26 cellular contexts compared by ENCODE assay signal in the genomic region with DNA sequence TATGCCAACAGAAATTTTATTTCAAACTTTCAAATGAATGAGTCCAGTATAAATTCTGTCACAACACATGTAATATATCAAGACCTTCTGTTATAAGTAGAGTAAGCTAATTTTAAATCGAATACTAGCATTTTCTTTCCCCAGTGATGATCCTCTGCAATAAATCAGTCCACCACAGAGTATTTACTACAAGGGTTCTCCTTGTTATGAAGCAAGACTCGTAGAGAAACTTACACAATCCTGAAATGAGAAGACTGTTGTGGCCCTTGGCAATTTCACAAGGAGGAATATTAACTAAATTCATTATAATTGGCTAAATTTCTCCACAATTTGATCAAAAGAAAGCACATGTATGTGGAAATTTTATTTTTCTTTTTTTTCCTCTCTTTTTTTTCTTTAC.
DNase-seq lines count a peak whose midpoint lies in the region; ATAC-seq and TF ChIP-seq lines count a peak whose summit lies in the region.
"Had no signal": no experiment of that assay in that cellular context is flagged by ENCODE, and none has a peak within 500 bp of the region (broad histone marks: within the 10 kb centered on the region; RNA-seq: fewer than 3 reads in every experiment).

No MANE protein-coding gene starts in this region.

- no peaks in the 10 kb centered on the region for H3K4me1 ChIP-seq in upper lobe of left lung
- H3K4me1 ChIP-seq: A549, HAP-1, Peyer's patch, SJSA1 had no signal

- intact Hi-C loops in posterior cingulate gyrus (cut with DNase I), result no loop called here

- H3K9me3 ChIP-seq in upper lobe of left lung, result no peaks in the 10 kb centered on the region
- H3K9me3 ChIP-seq: A549; BLaER1 treated with 17β-estradiol and CSF1 and Interleukin-3, amounts not matched to agents 10 nM and 100 nM; HAP-1; Peyer's patch; SJSA1 had no signal

- H3K36me3 ChIP-seq in BJ (ENCODE audit: control insufficient read depth, insufficient read depth, low read length) (no peaks in the 10 kb centered on the region), upper lobe of left lung (no peaks in the 10 kb centered on the region)
- H3K36me3 ChIP-seq: BLaER1 treated with 17β-estradiol and CSF1 and Interleukin-3, amounts not matched to agents 10 nM and 100 nM; HAP-1; Peyer's patch; SJSA1 had no signal

- WGBS in upper lobe of left lung, 2 donors, result 52 to 53% methylated on average over 2 of the region's 2 CpGs

- ATAC-seq in upper lobe of left lung (ENCODE audit: low FRiP score in 2 of 2), result no peak
- ATAC-seq: A549, GM23338, HepG2, K562, T-helper 17 cell had no signal

- DNase-seq in AG09309 (ENCODE audit: low read depth) (peak; percentile 3), BJ (ENCODE audit: low read depth) (peak; percentile 3), NOMO-1 treated with dmso at 0.1 percent for 144 hours (lab: John Stamatoyannopoulos, UW; ENCODE audit: unreplicated experiment) (peak; percentile 39), fibroblast of mammary gland (ENCODE audit: low read depth) (peak; percentile 19), upper lobe of left lung (no peak), posterior cingulate gyrus (no peak)
- DNase-seq in stimulated activated CD4-positive, alpha-beta T cell treated with anti-CD3 and anti-CD28 coated beads, Interleukin-4, amount 100 ng/mL, for 24 hours, result no peak
- DNase-seq: Calu3; CD8-positive, alpha-beta memory T cell; DMS153; MM.1S; NCI-H1694; NCI-H2081 treated with DMSO at 0.1 percent for 48 hours; NCI-H446; NCI-H526; Peyer's patch; SW 1271; T-helper 17 cell had no signal

- CTCF ChIA-PET in BJ (lab: Yijun Ruan, JAX), result no interaction called here

- POLR2A ChIA-PET in BJ (lab: Charles Lee), result no interaction called here

- H3K4me3 ChIP-seq in AG09309 (ENCODE audit: control insufficient read depth, low read depth, low read length) (no peak overlapping the region), BJ (ENCODE audit: low read depth, low read length) (no peak overlapping the region), fibroblast of mammary gland (ENCODE audit: control insufficient read depth, low read depth, low read length) (no peak overlapping the region), upper lobe of left lung (no peak overlapping the region)
- H3K4me3 ChIP-seq: A549; BLaER1 treated with 17β-estradiol and CSF1 and Interleukin-3, amounts not matched to agents 10 nM and 100 nM; GM23338; HAP-1; K562; Peyer's patch; SJSA1 had no signal

- H3K27me3 ChIP-seq in BJ (ENCODE audit: control insufficient read depth, insufficient read depth, low read length) (no peaks in the 10 kb centered on the region), upper lobe of left lung (no peaks in the 10 kb centered on the region)
- H3K27me3 ChIP-seq: BLaER1 treated with 17β-estradiol and CSF1 and Interleukin-3, amounts not matched to agents 10 nM and 100 nM; Peyer's patch; SJSA1 had no signal

- TF ChIP-seq EP300 in upper lobe of left lung (IDR thresholded peaks at IDR 0.05), result no peak

- TF ChIP-seq CTCF in AG09309 (IDR thresholded peaks at IDR 0.05; ENCODE audit: control insufficient read depth, insufficient read depth, low read depth, low read length, missing control alignments) (no peak), BJ (IDR thresholded peaks at IDR 0.05; ENCODE audit: insufficient read depth, low read depth, low read length) (no peak), fibroblast of mammary gland (conservative IDR thresholded peaks at IDR 0.05; ENCODE audit: control insufficient read depth, insufficient read depth, low read depth, low read length) (no peak), upper lobe of left lung (IDR thresholded peaks at IDR 0.05) (no peak)

- no peak overlapping the region for H3K27ac ChIP-seq in upper lobe of left lung
- H3K27ac ChIP-seq: A549; BLaER1 treated with 17β-estradiol and CSF1 and Interleukin-3, amounts not matched to agents 10 nM and 100 nM; HL-60; Peyer's patch; SJSA1 had no signal

- TF ChIP-seq POLR2A in upper lobe of left lung (IDR thresholded peaks at IDR 0.05), result no peak

Comparison
In these comparisons a context has a peak if more than half of its experiments do, and no peak if none do; other contexts are left out.
1. DNase-seq: peak in AG09309 (single experiment), BJ (single experiment), NOMO-1 treated with dmso at 0.1 percent for 144 hours (single experiment) and fibroblast of mammary gland (single experiment); none in upper lobe of left lung (0 of 2), posterior cingulate gyrus (0 of 10) and stimulated activated CD4-positive, alpha-beta T cell treated with anti-CD3 and anti-CD28 coated beads, Interleukin-4, amount 100 ng/mL, for 24 hours (single experiment).